Comparison of ENCODE assay signal across 34 cellular contexts in genomic region chr13:105073041-105073440, GRCh38.
"Had no signal": no experiment of that assay in that cellular context is flagged by ENCODE, and none has a peak within 500 bp of the region (broad histone marks: within the 10 kb centered on the region; RNA-seq: fewer than 3 reads in every experiment).

No MANE protein-coding gene starts in this region.

- H3K27ac ChIP-seq: adrenal gland, body of pancreas, brain microvascular endothelial cell, breast epithelium, VCaP had no signal

- H3K27me3 Mint-ChIP-seq: activated B cell treated with CpG ODN at 0.5 μM for 24 hours; activated CD4-positive, alpha-beta memory T cell treated with anti-CD3 and anti-CD28 coated beads for 36 hours; activated CD4-positive, alpha-beta T cell treated with anti-CD3 and anti-CD28 coated beads, Interleukin-2, amount 10 ng/mL, durations not matched to agents 24 days and 14 days; activated naive CD8-positive, alpha-beta T cell treated with anti-CD3 and anti-CD28 coated beads for 36 hours; activated T-helper 17 cell treated with anti-CD3 and anti-CD28 coated beads, Interleukin-2, amount 50 U/mL, for 72 hours had no signal

- ATAC-seq: activated CD8-positive, alpha-beta T cell treated with anti-CD3 and anti-CD28 coated beads for 36 hours; activated naive CD4-positive, alpha-beta T cell treated with anti-CD3 and anti-CD28 coated beads, Interleukin-2, amount 50 U/mL, for 72 hours; activated T-cell treated with anti-CD3 and anti-CD28 coated beads, Interleukin-2, amount 50 U/mL, for 4 hours; activated T-cell treated with anti-CD3 and anti-CD28 coated beads, Interleukin-2, amount 50 U/mL, for 72 hours; activated T-helper 17 cell treated with anti-CD3 and anti-CD28 coated beads, Interleukin-2, amount 50 U/mL, for 72 hours; body of pancreas had no signal

- H3K27ac Mint-ChIP-seq: activated B cell treated with CpG ODN at 0.5 μM for 24 hours; activated CD4-positive, alpha-beta memory T cell treated with anti-CD3 and anti-CD28 coated beads for 36 hours; activated CD4-positive, alpha-beta T cell treated with anti-CD3 and anti-CD28 coated beads, Interleukin-2, amount 10 ng/mL, durations not matched to agents 24 days and 14 days; activated CD8-positive, alpha-beta T cell treated with anti-CD3 and anti-CD28 coated beads for 36 hours; activated naive CD4-positive, alpha-beta T cell treated with anti-CD3 and anti-CD28 coated beads for 36 hours; activated naive CD4-positive, alpha-beta T cell treated with anti-CD3 and anti-CD28 coated beads, Interleukin-2, amount 50 U/mL, for 72 hours; activated naive CD8-positive, alpha-beta T cell treated with anti-CD3 and anti-CD28 coated beads for 36 hours; activated T-cell treated with anti-CD3 and anti-CD28 coated beads, Interleukin-2, amount 50 U/mL, for 72 hours; activated T-helper 1 cell treated with anti-CD3 and anti-CD28 coated beads, Interleukin-12 subunit alpha, Interleukin-12 subunit beta, Interleukin-2, Interleukin-4 antibody, amounts not matched to agents 30 ng/mL and 10 ng/mL and 1 ng/mL, durations not matched to agents 14 hours and 24 hours and 36 hours; activated T-helper 17 cell treated with anti-CD3 and anti-CD28 coated beads, Interleukin-2, amount 50 U/mL, for 72 hours; T-helper 1 cell treated with Interleukin-12 subunit alpha and Interleukin-12 subunit beta and Interleukin-4 antibody, amounts not matched to agents 30 μg/mL and 1 μg/mL, for 36 hours; T-helper 2 cell treated with Interferon-gamma antibody and Interleukin-4, amounts not matched to agents 5 μg/mL and 100 μg/mL, for 36 hours had no signal

- H3K4me1 Mint-ChIP-seq: activated B cell treated with CpG ODN at 0.5 μM for 24 hours; activated CD4-positive, alpha-beta T cell treated with anti-CD3 and anti-CD28 coated beads, Interleukin-2, amount 10 ng/mL, durations not matched to agents 24 days and 14 days; activated naive CD8-positive, alpha-beta T cell treated with anti-CD3 and anti-CD28 coated beads for 36 hours; activated T-helper 17 cell treated with anti-CD3 and anti-CD28 coated beads, Interleukin-2, amount 50 U/mL, for 72 hours had no signal

- DNase-seq: activated B cell treated with CpG ODN at 0.5 μM for 24 hours; activated CD4-positive, alpha-beta memory T cell treated with anti-CD3 and anti-CD28 coated beads for 36 hours; activated CD4-positive, alpha-beta T cell treated with anti-CD3 and anti-CD28 coated beads for 4 hours; activated CD4-positive, alpha-beta T cell treated with anti-CD3 and anti-CD28 coated beads, Interleukin-2, amount 10 ng/mL, durations not matched to agents 24 days and 14 days; activated CD4-positive, alpha-beta T cell treated with anti-CD3 and anti-CD28 coated beads, Interleukin-2, amount 50 U/mL, for 1 hour; activated CD4-positive, alpha-beta T cell treated with anti-CD3 and anti-CD28 coated beads, Interleukin-2, amount 50 U/mL, for 4 hours; activated CD4-positive, CD25-positive, alpha-beta regulatory T cell treated with anti-CD3 and anti-CD28 coated beads, Interleukin-2, amount 50 U/mL, for 72 hours; activated CD8-positive, alpha-beta memory T cell treated with anti-CD3 and anti-CD28 coated beads, Interleukin-2, amount 50 U/mL, for 4 hours; activated CD8-positive, alpha-beta T cell treated with anti-CD3 and anti-CD28 coated beads for 36 hours; activated effector memory CD4-positive, alpha-beta T cell treated with anti-CD3 and anti-CD28 coated beads, Interleukin-2, amount 50 U/mL, for 16 hours; activated naive CD4-positive, alpha-beta T cell; activated naive CD4-positive, alpha-beta T cell treated with anti-CD3 and anti-CD28 coated beads for 36 hours; activated naive CD4-positive, alpha-beta T cell treated with anti-CD3 and anti-CD28 coated beads, Interleukin-2, amount 50 U/mL, for 16 hours; activated naive CD8-positive, alpha-beta T cell treated with anti-CD3 and anti-CD28 coated beads for 36 hours; activated T-cell treated with anti-CD3 and anti-CD28 coated beads for 4 hours; activated T-cell treated with anti-CD3 and anti-CD28 coated beads, Interleukin-2, amount 50 U/mL, for 1 hour; activated T-cell treated with anti-CD3 and anti-CD28 coated beads, Interleukin-2, amount 50 U/mL, for 4 hours; activated T-cell treated with anti-CD3 and anti-CD28 coated beads, Interleukin-2, amount 50 U/mL, for 72 hours; adrenal gland; amniotic stem cell; aorta; body of pancreas; brain microvascular endothelial cell; central memory CD4-positive, alpha-beta T cell; T-helper 1 cell; T-helper 2 cell; T-helper 9 cell had no signal

- H3K4me1 ChIP-seq: adrenal gland, body of pancreas, breast epithelium had no signal

- H3K36me3 Mint-ChIP-seq: activated CD4-positive, alpha-beta memory T cell treated with anti-CD3 and anti-CD28 coated beads for 36 hours; activated naive CD4-positive, alpha-beta T cell treated with anti-CD3 and anti-CD28 coated beads, Interleukin-2, amount 50 U/mL, for 72 hours; activated naive CD8-positive, alpha-beta T cell treated with anti-CD3 and anti-CD28 coated beads for 36 hours had no signal

- H3K27me3 ChIP-seq: adrenal gland, body of pancreas, brain microvascular endothelial cell, breast epithelium had no signal

- H3K4me3 ChIP-seq: adrenal gland, body of pancreas, breast epithelium had no signal

- H3K9me3 ChIP-seq: adrenal gland, body of pancreas, breast epithelium had no signal

- H3K9me3 Mint-ChIP-seq: activated B cell treated with CpG ODN at 0.5 μM for 24 hours; activated CD4-positive, alpha-beta memory T cell treated with anti-CD3 and anti-CD28 coated beads for 36 hours; activated CD4-positive, alpha-beta T cell treated with anti-CD3 and anti-CD28 coated beads, Interleukin-2, amount 10 ng/mL, durations not matched to agents 24 days and 14 days; activated CD8-positive, alpha-beta T cell treated with anti-CD3 and anti-CD28 coated beads for 36 hours; activated naive CD4-positive, alpha-beta T cell treated with anti-CD3 and anti-CD28 coated beads for 36 hours; activated naive CD4-positive, alpha-beta T cell treated with anti-CD3 and anti-CD28 coated beads, Interleukin-2, amount 50 U/mL, for 72 hours; activated naive CD8-positive, alpha-beta T cell treated with anti-CD3 and anti-CD28 coated beads for 36 hours; activated T-cell treated with anti-CD3 and anti-CD28 coated beads, Interleukin-2, amount 50 U/mL, for 4 hours; activated T-cell treated with anti-CD3 and anti-CD28 coated beads, Interleukin-2, amount 50 U/mL, for 72 hours; activated T-helper 1 cell treated with anti-CD3 and anti-CD28 coated beads, Interleukin-12 subunit alpha, Interleukin-12 subunit beta, Interleukin-2, Interleukin-4 antibody, amounts not matched to agents 30 ng/mL and 10 ng/mL and 1 ng/mL, durations not matched to agents 14 hours and 24 hours and 36 hours; activated T-helper 17 cell treated with anti-CD3 and anti-CD28 coated beads, Interleukin-2, amount 50 U/mL, for 72 hours; T-helper 1 cell treated with Interleukin-12 subunit alpha and Interleukin-12 subunit beta and Interleukin-4 antibody, amounts not matched to agents 30 μg/mL and 1 μg/mL, for 36 hours; T-helper 2 cell treated with Interferon-gamma antibody and Interleukin-4, amounts not matched to agents 5 μg/mL and 100 μg/mL, for 36 hours had no signal

- H3K36me3 ChIP-seq: adrenal gland, brain microvascular endothelial cell, breast epithelium had no signal

- H3K4me3 Mint-ChIP-seq: activated B cell treated with CpG ODN at 0.5 μM for 24 hours; activated CD4-positive, alpha-beta memory T cell treated with anti-CD3 and anti-CD28 coated beads for 36 hours; activated CD4-positive, alpha-beta T cell treated with anti-CD3 and anti-CD28 coated beads, Interleukin-2, amount 10 ng/mL, durations not matched to agents 24 days and 14 days; activated CD8-positive, alpha-beta T cell treated with anti-CD3 and anti-CD28 coated beads for 36 hours; activated naive CD4-positive, alpha-beta T cell treated with anti-CD3 and anti-CD28 coated beads for 36 hours; activated naive CD8-positive, alpha-beta T cell treated with anti-CD3 and anti-CD28 coated beads for 36 hours; activated T-cell treated with anti-CD3 and anti-CD28 coated beads, Interleukin-2, amount 50 U/mL, for 4 hours; activated T-cell treated with anti-CD3 and anti-CD28 coated beads, Interleukin-2, amount 50 U/mL, for 72 hours; activated T-helper 1 cell treated with anti-CD3 and anti-CD28 coated beads, Interleukin-12 subunit alpha, Interleukin-12 subunit beta, Interleukin-2, Interleukin-4 antibody, amounts not matched to agents 30 ng/mL and 10 ng/mL and 1 ng/mL, durations not matched to agents 14 hours and 24 hours and 36 hours; activated T-helper 17 cell treated with anti-CD3 and anti-CD28 coated beads, Interleukin-2, amount 50 U/mL, for 72 hours; T-helper 1 cell treated with Interleukin-12 subunit alpha and Interleukin-12 subunit beta and Interleukin-4 antibody, amounts not matched to agents 30 μg/mL and 1 μg/mL, for 36 hours; T-helper 2 cell treated with Interferon-gamma antibody and Interleukin-4, amounts not matched to agents 5 μg/mL and 100 μg/mL, for 36 hours had no signal
